Comparison of ENCODE assay signal across 10 cellular contexts in the genomic region with DNA sequence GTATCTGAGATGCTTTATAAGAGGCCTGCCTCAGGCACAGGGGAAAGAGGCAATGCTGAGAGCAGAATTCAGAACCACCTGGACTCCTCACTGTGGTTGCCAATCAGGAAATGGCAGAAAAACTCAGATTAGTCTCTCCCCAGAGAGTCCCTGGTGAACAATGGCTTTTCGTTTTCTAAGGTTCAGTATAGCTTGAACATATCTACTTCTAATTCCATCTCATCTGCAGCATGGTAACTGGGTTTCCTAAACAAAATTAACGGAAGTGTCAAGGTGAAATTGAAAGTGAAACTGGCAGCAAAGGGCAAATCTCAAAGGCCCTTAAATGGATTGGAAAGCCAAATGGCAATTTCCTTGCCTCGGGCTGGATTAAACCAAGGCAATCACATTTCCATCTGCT.
DNase-seq lines count a peak whose midpoint lies in the region; ATAC-seq, FAIRE-seq and TF ChIP-seq lines count a peak whose summit lies in the region.
"Had no signal": no experiment of that assay in that cellular context is flagged by ENCODE, and none has a peak within 500 bp of the region (broad histone marks: within the 10 kb centered on the region; RNA-seq: fewer than 3 reads in every experiment).

No MANE protein-coding gene starts in this region.

- H3K27me3 ChIP-seq in CD4-positive, alpha-beta memory T cell (ENCODE audit: insufficient read depth, low read length) = no peaks in the 10 kb centered on the region
- no peaks in the 10 kb centered on the region for H3K27me3 ChIP-seq in H1 (replicated peaks in 1 of 4; ENCODE audit: control insufficient read depth in 3 of 4, extremely low read depth in 1 of 4, insufficient read depth in 3 of 4, low read length in 3 of 4)

- H3K23me2 ChIP-seq in H1 (ENCODE audit: low read depth, low read length) = no peaks in the 10 kb centered on the region

- no peaks in the 10 kb centered on the region for H3K79me2 ChIP-seq in H1 (ENCODE audit: control insufficient read depth in 1 of 2, insufficient read depth in 2 of 2, low read length in 2 of 2)

- intact Hi-C loops in CD4-positive, alpha-beta memory T cell (cut with micrococcal nuclease) = no loop called here
- intact Hi-C loops in kidney (cut with DNase I) = no loop called here

- no peak overlapping the region for H2BK12ac ChIP-seq in H1 (ENCODE audit: low read depth, low read length)

- no peaks in the 10 kb centered on the region for H4K20me1 ChIP-seq in H1 (replicated peaks in 1 of 2; ENCODE audit: control insufficient read depth in 1 of 2, insufficient read depth in 2 of 2, low read length in 2 of 2)

- H3K9me3 Mint-ChIP-seq in CD4-positive, alpha-beta memory T cell = peaks cover 0 to 4% (median 0%) of the 10 kb centered on the region in 8 donors
- no peaks in the 10 kb centered on the region for H3K9me3 Mint-ChIP-seq in endothelial cell (ENCODE audit: unreplicated experiment)
- H3K9me3 Mint-ChIP-seq: stimulated activated effector memory CD8-positive, alpha-beta T cell treated with anti-CD3 and anti-CD28 coated beads, Interleukin-12 subunit alpha, Interleukin-12 subunit beta, amount 100 ng/mL, for 72 hours had no signal

- H3K36me3 Mint-ChIP-seq in CD4-positive, alpha-beta memory T cell = no peaks in the 10 kb centered on the region
- H3K36me3 Mint-ChIP-seq in endothelial cell (ENCODE audit: low read depth, unreplicated experiment) = no peaks in the 10 kb centered on the region
- H3K36me3 Mint-ChIP-seq: stimulated activated effector memory CD8-positive, alpha-beta T cell treated with anti-CD3 and anti-CD28 coated beads, Interleukin-12 subunit alpha, Interleukin-12 subunit beta, amount 100 ng/mL, for 72 hours had no signal

- H2BK15ac ChIP-seq in H1 (ENCODE audit: low read length) = no peak overlapping the region

- H2BK5ac ChIP-seq in H1 (ENCODE audit: low read depth, low read length) = no peak overlapping the region

- H3K27me3 Mint-ChIP-seq in CD4-positive, alpha-beta memory T cell = no peaks in the 10 kb centered on the region
- no peaks in the 10 kb centered on the region for H3K27me3 Mint-ChIP-seq in endothelial cell (ENCODE audit: unreplicated experiment)

- H3K27ac Mint-ChIP-seq in CD4-positive, alpha-beta memory T cell = peak overlapping the region; percentile 9 to 91 (median 72)
- no peak overlapping the region for H3K27ac Mint-ChIP-seq in endothelial cell (ENCODE audit: unreplicated experiment)
- H3K27ac Mint-ChIP-seq: stimulated activated effector memory CD8-positive, alpha-beta T cell treated with anti-CD3 and anti-CD28 coated beads, Interleukin-12 subunit alpha, Interleukin-12 subunit beta, amount 100 ng/mL, for 72 hours had no signal

- peak overlapping the region; percentile 32 to 85 (median 68) for H3K4me3 Mint-ChIP-seq in CD4-positive, alpha-beta memory T cell
- no peak overlapping the region for H3K4me3 Mint-ChIP-seq in endothelial cell (ENCODE audit: unreplicated experiment)
- H3K4me3 Mint-ChIP-seq: stimulated activated effector memory CD8-positive, alpha-beta T cell treated with anti-CD3 and anti-CD28 coated beads, Interleukin-12 subunit alpha, Interleukin-12 subunit beta, amount 100 ng/mL, for 72 hours had no signal

- CTCF ChIA-PET in CD4-positive, alpha-beta memory T cell (lab: Charles Lee; ENCODE audit: partially characterized antibody) = interaction anchor here (1.6 kb wide), 1 partner anchor 299 kb away, joined by 3 read pairs; no protein-coding TSS in a partner anchor
- CTCF ChIA-PET in H1 (lab: Charles Lee; ENCODE audit: partially characterized antibody) = interaction anchor here (1.0 to 1.6 kb wide), 2 partner anchors 118 to 319 kb away, joined by 3 to 4 read pairs; no protein-coding TSS in a partner anchor

- H4K8ac ChIP-seq in H1 (ENCODE audit: extremely low read depth, insufficient read depth, low read length) = no peak overlapping the region

- no peak overlapping the region for H3K23ac ChIP-seq in H1 (ENCODE audit: insufficient read length)

- H3K4ac ChIP-seq in H1 (replicated peaks; ENCODE audit: insufficient read length, low read depth, low read length) = no peak overlapping the region

- H3K4me3 ChIP-seq in CD4-positive, alpha-beta memory T cell (ENCODE audit: low read length in 2 of 2) = peak overlapping the region; percentile 14 to 22
- H3K4me3 ChIP-seq in Jurkat, Clone E6-1 (ENCODE audit: low read length) = no peak overlapping the region
- H3K4me3 ChIP-seq in H1 (ENCODE audit: extremely low read depth in 1 of 4, insufficient read depth in 2 of 4, low read depth in 3 of 4, low read length in 4 of 4) (no peak overlapping the region), kidney (ENCODE audit: low read length in 2 of 2) (peak overlapping the region in 1 of 2 donors; percentile 27)

- H3K27ac ChIP-seq in CD4-positive, alpha-beta memory T cell (ENCODE audit: low read depth, low read length) = no peak overlapping the region
- no peak overlapping the region for H3K27ac ChIP-seq in H1 (ENCODE audit: low read depth, low read length)
- no peak overlapping the region for H3K27ac ChIP-seq in kidney (ENCODE audit: low read depth in 2 of 2, low read length in 2 of 2)

- no peaks in the 10 kb centered on the region for H3K36me3 ChIP-seq in CD4-positive, alpha-beta memory T cell (ENCODE audit: insufficient read depth, low read length)
- H3K36me3 ChIP-seq in H1 (ENCODE audit: control insufficient read depth in 2 of 4, insufficient read depth in 4 of 4, low read length in 3 of 4) (no peaks in the 10 kb centered on the region), kidney (ENCODE audit: control insufficient read depth in 1 of 2, insufficient read depth in 2 of 2, low read length in 2 of 2) (no peaks in the 10 kb centered on the region)

- H3K79me1 ChIP-seq in H1 (ENCODE audit: low read depth, low read length) = no peaks in the 10 kb centered on the region

- TF ChIP-seq CTCF in H1 (IDR thresholded peaks at IDR 0.05; ENCODE audit: control extremely low read depth in 1 of 3, insufficient read depth in 1 of 3, low read depth in 1 of 3, low read length in 3 of 3) = no peak
- TF ChIP-seq CTCF in endothelial cell (IDR thresholded peaks at IDR 0.05; ENCODE audit: unreplicated experiment) = no peak
- TF ChIP-seq CTCF in kidney (IDR thresholded peaks at IDR 0.05; ENCODE audit: borderline replicate concordance, extremely low read depth, insufficient read depth) = no peak

- H2AFZ ChIP-seq in H1 (ENCODE audit: low read length) = peak overlapping the region; percentile 88; the same call in 1 of the 2 replicates

- peaks cover 10 to 19% (median 14%) of the 10 kb centered on the region in 4 donors for H3K4me1 Mint-ChIP-seq in CD4-positive, alpha-beta memory T cell
- H3K4me1 Mint-ChIP-seq in endothelial cell (ENCODE audit: unreplicated experiment) = no peaks in the 10 kb centered on the region

- TF ChIP-seq POLR2A in H1 (IDR thresholded peaks at IDR 0.05; ENCODE audit: control extremely low read depth in 1 of 2, low read depth in 2 of 2, low read length in 2 of 2) = no peak

- H2BK120ac ChIP-seq in H1 (replicated peaks; ENCODE audit: low read depth, low read length) = no peak overlapping the region

- no peak for TF ChIP-seq EP300 in H1 (IDR thresholded peaks at IDR 0.05; ENCODE audit: borderline replicate concordance in 1 of 2, low read depth in 2 of 2, low read length in 2 of 2)

- ATAC-seq in GM18517 (IDR thresholded peaks at IDR 0.05; ENCODE audit: unreplicated experiment) = peak; percentile 78
- ATAC-seq: stimulated activated effector memory CD8-positive, alpha-beta T cell treated with anti-CD3 and anti-CD28 coated beads, Interleukin-12 subunit alpha, Interleukin-12 subunit beta, amount 100 ng/mL, for 72 hours had no signal

- H3K9me3 ChIP-seq in CD4-positive, alpha-beta memory T cell (ENCODE audit: control insufficient read depth in 1 of 2, low read length in 2 of 2) = no peaks in the 10 kb centered on the region
- peaks cover 0 to 2% of the 10 kb centered on the region in 2 experiments; a peak in 1 of 4 replicates for H3K9me3 ChIP-seq in H1 (ENCODE audit: insufficient read depth in 2 of 2, low read depth in 1 of 2, low read length in 1 of 2)
- no peaks in the 10 kb centered on the region for H3K9me3 ChIP-seq in kidney (ENCODE audit: control insufficient read depth in 1 of 2, low read length in 2 of 2)

- no peak for TF ChIP-seq RAD21 in H1 (IDR thresholded peaks at IDR 0.05 in 1 of 2, conservative IDR thresholded peaks at IDR 0.05 in 1 of 2; ENCODE audit: low read depth in 2 of 2, low read length in 2 of 2)

- peaks cover 12% of the 10 kb centered on the region for H3K4me1 ChIP-seq in CD4-positive, alpha-beta memory T cell (ENCODE audit: insufficient read depth, low read length)
- H3K4me1 ChIP-seq in H1 (replicated peaks in 1 of 4; ENCODE audit: control insufficient read depth in 3 of 4, insufficient read depth in 4 of 4, low read length in 3 of 4) (peaks cover 0 to 2% (median 0%) of the 10 kb centered on the region in 4 experiments; a peak in 1 of 7 replicates), kidney (ENCODE audit: control insufficient read depth in 1 of 2, insufficient read depth in 1 of 2, low read depth in 1 of 2, low read length in 2 of 2) (peaks cover 0 to 5% of the 10 kb centered on the region in 2 donors)

- FAIRE-seq in H1 (lab: Jason Lieb, UNC) (peak; percentile 28), kidney (lab: Jason Lieb, UNC) (no peak)

- H3K9ac ChIP-seq in H1 (replicated peaks in 1 of 4; ENCODE audit: extremely low read depth in 1 of 4, low read depth in 3 of 4, low read length in 3 of 4) (no peak overlapping the region), kidney (ENCODE audit: low read length in 2 of 2) (no peak overlapping the region)

- DNase-seq in CD4-positive, alpha-beta memory T cell = peak; percentile 34 to 40 (median 38)
- DNase-seq in Jurkat, Clone E6-1 (ENCODE audit: low read depth, low spot score) = peak; percentile 35
- DNase-seq in H1 (ENCODE audit: low read depth in 1 of 2, low spot score in 2 of 2) (no peak), endothelial cell (ENCODE audit: low spot score) (no peak), HCEC 1CT (no peak), kidney (no peak)
- no peak for DNase-seq in stimulated activated CD4-positive, alpha-beta T cell treated with anti-CD3 and anti-CD28 coated beads, Interleukin-2, amount 100 ng/mL, for 24 hours
- DNase-seq: hypothalamus had no signal

- H4K91ac ChIP-seq in H1 (replicated peaks; ENCODE audit: insufficient read length, low read length) = no peak overlapping the region

- WGBS in H1 (ENCODE audit: extremely low coverage in 1 of 2, insufficient coverage in 1 of 2, insufficient read length in 1 of 2, insufficient replicate concordance in 2 of 2, low coverage in 1 of 2, low lambda C conversion rate in 2 of 2, missing lambda C conversion rate in 1 of 2), 2 experiments = 81% methylated on average over 3 of the region's 3 CpGs; no CpG with 5 or more reads in 1 of the 2 experiments

- no peak overlapping the region for H4K5ac ChIP-seq in H1 (ENCODE audit: insufficient read length, low read depth, low read length)

- H3K18ac ChIP-seq in H1 (ENCODE audit: extremely low read depth, low read length) = no peak overlapping the region

- H2BK20ac ChIP-seq in H1 (ENCODE audit: low read length) = no peak overlapping the region

- H3K14ac ChIP-seq in H1 (ENCODE audit: insufficient read length) = no peak overlapping the region

- no peak overlapping the region for H3K4me2 ChIP-seq in H1 (ENCODE audit: insufficient read depth in 1 of 2, low read depth in 2 of 2, low read length in 2 of 2)

- POLR2A ChIA-PET in CD4-positive, alpha-beta memory T cell (lab: Charles Lee; ENCODE audit: partially characterized antibody) = no interaction called here
- POLR2A ChIA-PET in H1 (lab: Charles Lee; ENCODE audit: partially characterized antibody) = no interaction called here

- H2AK5ac ChIP-seq in H1 (ENCODE audit: low read depth, low read length) = no peak overlapping the region

- no peak overlapping the region for H3K56ac ChIP-seq in H1 (replicated peaks; ENCODE audit: insufficient read length, low read depth, low read length)

Comparison
In these comparisons a context has a peak if more than half of its experiments do, and no peak if none do; other contexts are left out.
1. DNase-seq: peak in CD4-positive, alpha-beta memory T cell (5 of 5) and Jurkat, Clone E6-1 (single experiment); none in H1 (0 of 2), endothelial cell (single experiment), stimulated activated CD4-positive, alpha-beta T cell treated with anti-CD3 and anti-CD28 coated beads, Interleukin-2, amount 100 ng/mL, for 24 hours (0 of 2), HCEC 1CT (single experiment) and kidney (single experiment).
2. H3K4me3 ChIP-seq: peak in CD4-positive, alpha-beta memory T cell (2 of 2); none in Jurkat, Clone E6-1 (single experiment) and H1 (0 of 4).